Comparison of ENCODE assay signal across 17 cellular contexts in genomic region chr20:41469868-41470267, GRCh38.
DNase-seq lines count a peak whose midpoint lies in the region; ATAC-seq, FAIRE-seq and TF ChIP-seq lines count a peak whose summit lies in the region.
"Had no signal": no experiment of that assay in that cellular context is flagged by ENCODE, and none has a peak within 500 bp of the region (broad histone marks: within the 10 kb centered on the region; RNA-seq: fewer than 3 reads in every experiment).

No MANE protein-coding gene starts in this region.

- H3K4me3 ChIP-seq in MG63 = no peak overlapping the region
- H3K4me3 ChIP-seq in parathyroid adenoma (ENCODE audit: low read depth, low read length) = no peak overlapping the region
- no peak overlapping the region for H3K4me3 ChIP-seq in tibial artery
- H3K4me3 ChIP-seq: K562 had no signal

- H3K27ac ChIP-seq in parathyroid adenoma = peak overlapping the region; percentile 4
- H3K27ac ChIP-seq in tibial artery = no peak overlapping the region

- H3K36me3 ChIP-seq in MG63 (peaks cover 27% of the 10 kb centered on the region), parathyroid adenoma (ENCODE audit: control insufficient read depth, insufficient read depth, low read length) (no peaks in the 10 kb centered on the region), tibial artery (peaks cover 40 to 66% (median 53%) of the 10 kb centered on the region in 3 donors)

- no peaks in the 10 kb centered on the region for H3K79me2 ChIP-seq in parathyroid adenoma

- H2AFZ ChIP-seq in parathyroid adenoma = no peak overlapping the region

- H3K9me3 ChIP-seq in MG63 = no peaks in the 10 kb centered on the region
- H3K9me3 ChIP-seq in parathyroid adenoma (ENCODE audit: control insufficient read depth, low read length) = no peaks in the 10 kb centered on the region
- peaks cover 0 to 3% (median 0%) of the 10 kb centered on the region in 3 donors for H3K9me3 ChIP-seq in tibial artery
- H3K9me3 ChIP-seq: SK-N-SH had no signal

- H3K27me3 ChIP-seq in MG63 (no peaks in the 10 kb centered on the region), parathyroid adenoma (ENCODE audit: control insufficient read depth, insufficient read depth, low read length) (no peaks in the 10 kb centered on the region), tibial artery (no peaks in the 10 kb centered on the region)

- no peak for FAIRE-seq in RCC 7860 (lab: Jason Lieb, UNC)

- H3K4me1 ChIP-seq in parathyroid adenoma (no peaks in the 10 kb centered on the region), tibial artery (peaks cover 0 to 9% (median 0%) of the 10 kb centered on the region in 4 donors)

- intact Hi-C loops in left cardiac atrium (cut with DNase I) = no loop called here
- intact Hi-C loops in tibial artery (cut with DNase I; ENCODE audit: low total_unique reads) = no loop called here

- peak; percentile 66 to 75 for ATAC-seq in left cardiac atrium
- no peak for ATAC-seq in activated CD4-positive, CD25-positive, alpha-beta regulatory T cell treated with anti-CD3 and anti-CD28 coated beads, Interleukin-2, amount 50 U/mL, for 24 hours
- ATAC-seq: K562 had no signal

- TF ChIP-seq CTCF in parathyroid adenoma (IDR thresholded peaks at IDR 0.05) (no peak), tibial artery (IDR thresholded peaks at IDR 0.05) (no peak)

- DNase-seq in EH (ENCODE audit: low read depth) (peak; percentile 32), MG63 (peak; percentile 36), left cardiac atrium (peak; percentile 43), RCC 7860 (ENCODE audit: low spot score) (no peak), tibial artery (no peak)
- DNase-seq: DMS79 treated with DMSO at 0.1 percent for 48 hours; GOT3; NCI-H1105 treated with DMSO at 0.1 percent for 48 hours; NCI-H1694; NCI-H2081 treated with DMSO at 0.1 percent for 48 hours; NCI-H748 treated with DMSO at 0.1 percent for 48 hours; NK-92 treated with Interleukin-12 subunit alpha and Interleukin-12 subunit beta, amount 100 ng/mL, for 24 hours; SHP77 treated with DMSO at 0.1 percent for 48 hours; SK-N-SH had no signal

- no peak overlapping the region for H3K4me2 ChIP-seq in parathyroid adenoma (ENCODE audit: low read length)
- H3K4me2 ChIP-seq: SK-N-SH had no signal

- no peak overlapping the region for H3K9ac ChIP-seq in parathyroid adenoma
- H3K9ac ChIP-seq: SK-N-SH had no signal

Comparison
In these comparisons a context has a peak if more than half of its experiments do, and no peak if none do; other contexts are left out.
1. DNase-seq: peak in EH (single experiment), MG63 (single experiment) and left cardiac atrium (single experiment); none in RCC 7860 (single experiment) and tibial artery (0 of 2).
2. ATAC-seq: peak in left cardiac atrium (2 of 2); none in activated CD4-positive, CD25-positive, alpha-beta regulatory T cell treated with anti-CD3 and anti-CD28 coated beads, Interleukin-2, amount 50 U/mL, for 24 hours (0 of 2).